Comparison of ENCODE assay signal across 9 cellular contexts in the genomic region with DNA sequence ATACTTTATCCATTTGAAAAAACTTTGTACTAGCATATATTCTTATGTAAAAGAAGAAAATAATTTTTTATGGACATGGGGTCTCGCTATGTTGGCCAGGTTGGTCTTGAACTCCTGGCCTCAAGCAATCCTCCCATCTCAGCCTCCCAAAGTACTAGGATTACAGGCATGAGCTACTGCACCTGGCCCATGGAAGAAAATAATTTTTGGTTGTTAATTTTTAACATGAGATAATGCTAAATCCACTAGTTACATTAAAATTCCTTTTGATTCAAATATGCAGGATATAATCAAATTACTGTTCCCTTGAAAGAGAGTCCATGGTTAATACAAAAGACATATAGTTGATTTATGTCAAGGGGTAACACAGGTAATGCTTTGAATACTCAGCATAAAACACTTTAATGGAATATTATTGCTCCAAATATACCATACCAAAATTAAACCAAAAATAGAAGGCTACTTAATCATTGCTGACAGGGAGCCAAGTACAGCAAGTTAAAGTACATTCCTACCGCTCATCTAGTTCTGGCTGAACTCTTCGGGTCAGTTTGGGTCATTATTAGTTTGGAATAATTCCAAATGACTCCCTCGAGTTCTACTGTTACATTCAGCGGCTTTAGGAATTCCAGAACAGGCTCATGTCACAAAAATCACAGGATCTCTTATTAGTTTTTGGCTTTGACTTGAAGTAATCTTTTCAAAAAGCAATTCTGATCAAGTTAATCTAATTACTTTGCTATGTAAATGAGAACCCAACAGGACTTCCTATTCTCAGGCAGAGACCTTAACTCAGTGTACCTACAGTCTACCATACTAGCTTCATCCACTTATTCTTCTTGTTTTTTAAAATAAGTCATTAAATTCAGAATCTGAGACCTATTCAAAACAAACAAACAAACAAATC. TPM values are rescaled to one million over a fixed set of nuclear protein-coding genes. Genes with fewer than 3 reads are reported as not detected.
DNase-seq lines count a peak whose midpoint lies in the region; ATAC-seq lines count a peak whose summit lies in the region.
"Had no signal": no experiment of that assay in that cellular context is flagged by ENCODE, and none has a peak within 500 bp of the region (broad histone marks: within the 10 kb centered on the region; RNA-seq: fewer than 3 reads in every experiment).

No MANE protein-coding gene starts in this region.

- no peaks in the 10 kb centered on the region for H3K9me3 Mint-ChIP-seq in dendritic cell treated with granulocyte-macrophage colony-stimulating factor and Interleukin-4, amounts not matched to agents 40 ng/mL and 50 ng/mL, for 4 days

- H3K4me3 Mint-ChIP-seq in dendritic cell treated with granulocyte-macrophage colony-stimulating factor and Interleukin-4, amounts not matched to agents 40 ng/mL and 50 ng/mL, for 4 days: peak overlapping the region; percentile 17

- DNase-seq in A172 (ENCODE audit: low spot score): peak; percentile 13
- DNase-seq in HT1080 (ENCODE audit: low read depth): peak; percentile 4
- DNase-seq in mucosa of gallbladder (ENCODE audit: low spot score): peak; percentile 29
- DNase-seq in superior temporal gyrus (ENCODE audit: extremely low spot score): no peak
- no peak for DNase-seq in DMS53 treated with DMSO at 0.1 percent for 48 hours (lab: John Stamatoyannopoulos, UW; ENCODE audit: unreplicated experiment)
- DNase-seq in HUDEP-2 (lab: John Stamatoyannopoulos, UW; ENCODE audit: unreplicated experiment in 76 of 76): no peak
- DNase-seq: stimulated activated CD8-positive, alpha-beta memory T cell treated with anti-CD3 and anti-CD28 coated beads, Interleukin-4, amount 100 ng/mL, for 48 hours had no signal

- peaks cover 47% of the 10 kb centered on the region for H3K4me1 Mint-ChIP-seq in dendritic cell treated with granulocyte-macrophage colony-stimulating factor and Interleukin-4, amounts not matched to agents 40 ng/mL and 50 ng/mL, for 4 days (ENCODE audit: low read depth)

- no peaks in the 10 kb centered on the region for H3K27me3 Mint-ChIP-seq in dendritic cell treated with granulocyte-macrophage colony-stimulating factor and Interleukin-4, amounts not matched to agents 40 ng/mL and 50 ng/mL, for 4 days

- H3K36me3 Mint-ChIP-seq in dendritic cell treated with granulocyte-macrophage colony-stimulating factor and Interleukin-4, amounts not matched to agents 40 ng/mL and 50 ng/mL, for 4 days (ENCODE audit: low read depth): peaks cover 24% of the 10 kb centered on the region

- peak overlapping the region; percentile 65 for H3K27ac Mint-ChIP-seq in dendritic cell treated with granulocyte-macrophage colony-stimulating factor and Interleukin-4, amounts not matched to agents 40 ng/mL and 50 ng/mL, for 4 days

- ATAC-seq in GM19328 (IDR thresholded peaks at IDR 0.05; ENCODE audit: unreplicated experiment): no peak

- intact Hi-C loops in dendritic cell treated with granulocyte-macrophage colony-stimulating factor and Interleukin-4, amounts not matched to agents 40 ng/mL and 50 ng/mL, for 4 days (cut with micrococcal nuclease): loop anchor here (5.0 kb wide), 2 partner anchors 37 to 307 kb away; a partner anchor contains a TSS

RNA-seq across cellular contexts. Expression of a gene that starts 6.1 kb away (rescaled TPM):
- total RNA-seq in A172 (2014; rRNA removed; shearing (Covaris generic)): 12.8 and 12.9 TPM in 2 replicates
- 7.1 and 7.8 TPM in 2 replicates for total RNA-seq in HT1080 (2014; rRNA removed; shearing (Covaris generic))
- 11.7 and 15.4 TPM in 2 replicates for polyA plus RNA-seq in HT1080 (2015; cell fraction: cytosol; rRNA removed)
- polyA plus RNA-seq in HT1080 (2015; cell fraction: nucleus; rRNA removed): 15.4 and 16.6 TPM in 2 replicates
- 26.5 TPM for total RNA-seq in mucosa of gallbladder

Comparison
In these comparisons a context has a peak if more than half of its experiments do, and no peak if none do; other contexts are left out.
1. DNase-seq: peak in A172 (single experiment), HT1080 (single experiment) and mucosa of gallbladder (single experiment); none in superior temporal gyrus (single experiment), DMS53 treated with DMSO at 0.1 percent for 48 hours (single experiment) and HUDEP-2 (0 of 76).